ENCODE assay signal across 13 cellular contexts in genomic region chr4:9214701-9215100, GRCh38. TPM values are rescaled to one million over a fixed set of nuclear protein-coding genes. Genes with fewer than 3 reads are reported as not detected.
DNase-seq lines count a peak whose midpoint lies in the region; ATAC-seq and TF ChIP-seq lines count a peak whose summit lies in the region.
"Not testable (repeated sequence)": the region's sequence is repeated elsewhere in the genome, so short reads cannot be mapped to it uniquely, and the experiment has no call there.
"Had no signal": no experiment of that assay in that cellular context is flagged by ENCODE, and none has a peak within 500 bp of the region (broad histone marks: within the 10 kb centered on the region; RNA-seq: fewer than 3 reads in every experiment).

No MANE protein-coding gene starts in this region.

- not testable (repeated sequence) for H3K27me3 Mint-ChIP-seq in activated CD4-positive, alpha-beta T cell treated with anti-CD3 and anti-CD28 coated beads for 36 hours; activated T-helper 1 cell treated with anti-CD3 and anti-CD28 coated beads, Interleukin-12 subunit alpha, Interleukin-12 subunit beta, Interleukin-2, Interleukin-4 antibody, amounts not matched to agents 30 ng/mL and 10 ng/mL and 1 ng/mL, durations not matched to agents 14 hours and 24 hours and 36 hours (ENCODE audit: insufficient read depth); osteocyte (ENCODE audit: unreplicated experiment)

- not testable (repeated sequence) for H3K4me3 Mint-ChIP-seq in activated CD4-positive, alpha-beta T cell treated with anti-CD3 and anti-CD28 coated beads for 36 hours; activated T-helper 1 cell treated with anti-CD3 and anti-CD28 coated beads, Interleukin-12 subunit alpha, Interleukin-12 subunit beta, Interleukin-2, Interleukin-4 antibody, amounts not matched to agents 30 ng/mL and 10 ng/mL and 1 ng/mL, durations not matched to agents 14 hours and 24 hours and 36 hours; osteocyte (ENCODE audit: unreplicated experiment)

- H3K4me1 Mint-ChIP-seq in activated CD4-positive, alpha-beta T cell treated with anti-CD3 and anti-CD28 coated beads for 36 hours; activated T-helper 1 cell treated with anti-CD3 and anti-CD28 coated beads, Interleukin-12 subunit alpha, Interleukin-12 subunit beta, Interleukin-2, Interleukin-4 antibody, amounts not matched to agents 30 ng/mL and 10 ng/mL and 1 ng/mL, durations not matched to agents 14 hours and 24 hours and 36 hours (ENCODE audit: low read depth); osteocyte (ENCODE audit: unreplicated experiment): not testable (repeated sequence)

- CTCF ChIA-PET in activated CD4-positive, alpha-beta T cell treated with anti-CD3 and anti-CD28 coated beads for 36 hours (lab: Charles Lee) = not testable (repeated sequence)

- DNase-seq in activated CD4-positive, alpha-beta T cell treated with anti-CD3 and anti-CD28 coated beads for 36 hours = peak; percentile 2
- DNase-seq in activated T-helper 1 cell treated with anti-CD3 and anti-CD28 coated beads, Interleukin-12 subunit alpha, Interleukin-12 subunit beta, Interleukin-2, Interleukin-4 antibody, amounts not matched to agents 30 ng/mL and 10 ng/mL and 1 ng/mL, durations not matched to agents 14 hours and 24 hours and 36 hours (ENCODE audit: low spot score) = peak; percentile 0
- DNase-seq in Right ventricle myocardium superior = peak; percentile 29
- DNase-seq in right cardiac atrium = peak; percentile 0 to 25 (median 18)
- DNase-seq in right lobe of liver = peak in 2 of 3 donors; percentile 7 to 17
- DNase-seq in osteocyte (ENCODE audit: extremely low spot score, unreplicated experiment) = peak; percentile 2
- DNase-seq in spleen = peak; percentile 41
- DNase-seq in aorta = peak; percentile 17 to 52

- not testable (repeated sequence) for TF ChIP-seq CTCF in right lobe of liver (IDR thresholded peaks at IDR 0.05); osteocyte (IDR thresholded peaks at IDR 0.05); spleen (IDR thresholded peaks at IDR 0.05 in 8 of 11, conservative IDR thresholded peaks at IDR 0.05 in 3 of 11)

- H3K27ac ChIP-seq in right cardiac atrium (ENCODE audit: low read length); right lobe of liver; spleen; aorta (ENCODE audit: low read depth in 1 of 2, low read length in 2 of 2): not testable (repeated sequence)

- H3K4me3 ChIP-seq in right cardiac atrium (ENCODE audit: low read length); right lobe of liver; spleen; aorta (ENCODE audit: low read length in 2 of 2): not testable (repeated sequence)

- not testable (repeated sequence) for H3K36me3 Mint-ChIP-seq in activated CD4-positive, alpha-beta T cell treated with anti-CD3 and anti-CD28 coated beads for 36 hours (ENCODE audit: low read depth); activated T-helper 1 cell treated with anti-CD3 and anti-CD28 coated beads, Interleukin-12 subunit alpha, Interleukin-12 subunit beta, Interleukin-2, Interleukin-4 antibody, amounts not matched to agents 30 ng/mL and 10 ng/mL and 1 ng/mL, durations not matched to agents 14 hours and 24 hours and 36 hours (ENCODE audit: low read depth); osteocyte (ENCODE audit: unreplicated experiment)

- not testable (repeated sequence) for H3K4me1 ChIP-seq in right cardiac atrium (ENCODE audit: control insufficient read depth, insufficient read depth, low read length); right lobe of liver; spleen; aorta (ENCODE audit: control insufficient read depth in 1 of 2, insufficient read depth in 2 of 2, low read length in 2 of 2)

- intact Hi-C loops in activated CD4-positive, alpha-beta T cell treated with anti-CD3 and anti-CD28 coated beads for 36 hours (cut with DNase I, micrococcal nuclease); activated T-helper 1 cell treated with anti-CD3 and anti-CD28 coated beads, Interleukin-12 subunit alpha, Interleukin-12 subunit beta, Interleukin-2, Interleukin-4 antibody, amounts not matched to agents 30 ng/mL and 10 ng/mL and 1 ng/mL, durations not matched to agents 14 hours and 24 hours and 36 hours (cut with micrococcal nuclease); Right ventricle myocardium superior (cut with DNase I); right cardiac atrium (cut with DNase I); right lobe of liver (cut with DNase I); spleen (cut with DNase I; ENCODE audit: low total_unique reads); aorta (cut with DNase I): not testable (repeated sequence)

- ATAC-seq in activated CD4-positive, alpha-beta T cell treated with anti-CD3 and anti-CD28 coated beads for 36 hours; Right ventricle myocardium superior (ENCODE audit: poor library complexity); right cardiac atrium; right lobe of liver; aorta (ENCODE audit: low FRiP score): not testable (repeated sequence)

- not testable (repeated sequence) for H3K9me3 ChIP-seq in right cardiac atrium (ENCODE audit: control insufficient read depth, low read length); right lobe of liver; spleen; aorta (ENCODE audit: control insufficient read depth, low read length)

- H3K9me3 Mint-ChIP-seq in activated CD4-positive, alpha-beta T cell treated with anti-CD3 and anti-CD28 coated beads for 36 hours (ENCODE audit: low read depth); activated T-helper 1 cell treated with anti-CD3 and anti-CD28 coated beads, Interleukin-12 subunit alpha, Interleukin-12 subunit beta, Interleukin-2, Interleukin-4 antibody, amounts not matched to agents 30 ng/mL and 10 ng/mL and 1 ng/mL, durations not matched to agents 14 hours and 24 hours and 36 hours; osteocyte (ENCODE audit: unreplicated experiment): not testable (repeated sequence)

- not testable (repeated sequence) for H3K27ac Mint-ChIP-seq in activated CD4-positive, alpha-beta T cell treated with anti-CD3 and anti-CD28 coated beads for 36 hours; activated T-helper 1 cell treated with anti-CD3 and anti-CD28 coated beads, Interleukin-12 subunit alpha, Interleukin-12 subunit beta, Interleukin-2, Interleukin-4 antibody, amounts not matched to agents 30 ng/mL and 10 ng/mL and 1 ng/mL, durations not matched to agents 14 hours and 24 hours and 36 hours; osteocyte (ENCODE audit: unreplicated experiment)

- 83% methylated on average over 11 of the region's 14 CpGs for WGBS in right cardiac atrium
- 64% methylated on average over 13 of the region's 14 CpGs for WGBS in right lobe of liver (ENCODE audit: insufficient coverage, low coverage, low lambda C conversion rate, missing lambda C conversion rate)
- WGBS in spleen, 5 donors = 78 to 86% (median 81%) methylated on average over 9 to 11 of the region's 14 CpGs
- 70 to 83% methylated on average over 8 to 11 of the region's 14 CpGs for WGBS in aorta, 2 donors

- not testable (repeated sequence) for TF ChIP-seq POLR2A in right lobe of liver (IDR thresholded peaks at IDR 0.05); spleen (IDR thresholded peaks at IDR 0.05)

- H3K36me3 ChIP-seq in right lobe of liver; spleen; aorta (ENCODE audit: control insufficient read depth in 1 of 2, insufficient read depth in 2 of 2, low read length in 1 of 2): not testable (repeated sequence)

- POLR2A ChIA-PET in activated CD4-positive, alpha-beta T cell treated with anti-CD3 and anti-CD28 coated beads for 36 hours (lab: Charles Lee) = not testable (repeated sequence)

- H3K27me3 ChIP-seq in right cardiac atrium (ENCODE audit: control insufficient read depth, insufficient read depth); right lobe of liver; spleen (replicated peaks in 1 of 7); aorta (ENCODE audit: control insufficient read depth in 1 of 2, insufficient read depth in 2 of 2, low read length in 1 of 2): not testable (repeated sequence)

RNA-seq across cellular contexts. Expression of gene USP17L11, which starts 0.5 kb away (rescaled TPM):
- total RNA-seq in activated CD4-positive, alpha-beta T cell treated with anti-CD3 and anti-CD28 coated beads for 36 hours = under 1 TPM; 0.11 to 0.16 TPM
- not detected in 2 replicates for total RNA-seq in activated T-helper 1 cell treated with anti-CD3 and anti-CD28 coated beads, Interleukin-12 subunit alpha, Interleukin-12 subunit beta, Interleukin-2, Interleukin-4 antibody, amounts not matched to agents 30 ng/mL and 10 ng/mL and 1 ng/mL, durations not matched to agents 14 hours and 24 hours and 36 hours
- not detected for total RNA-seq in Right ventricle myocardium superior
- not detected for total RNA-seq in right cardiac atrium
- polyA plus RNA-seq in right cardiac atrium = not detected
- not detected for total RNA-seq in right lobe of liver
- total RNA-seq in osteocyte = not detected in 2 replicates
- not detected for total RNA-seq in spleen
- not detected for polyA plus RNA-seq in spleen
- total RNA-seq in aorta = not detected
- polyA plus RNA-seq in aorta = not detected
- total RNA-seq: CD8-positive, alpha-beta T cell; GM23338; H7 had no signal
- polyA plus RNA-seq: A549, AG04450, GM23338 had no signal

RNA-seq across cellular contexts. Expression of gene USP17L10, which starts 4.2 kb away (rescaled TPM):
- not detected for total RNA-seq in activated CD4-positive, alpha-beta T cell treated with anti-CD3 and anti-CD28 coated beads for 36 hours
- not detected in 2 replicates for total RNA-seq in activated T-helper 1 cell treated with anti-CD3 and anti-CD28 coated beads, Interleukin-12 subunit alpha, Interleukin-12 subunit beta, Interleukin-2, Interleukin-4 antibody, amounts not matched to agents 30 ng/mL and 10 ng/mL and 1 ng/mL, durations not matched to agents 14 hours and 24 hours and 36 hours
- not detected for total RNA-seq in Right ventricle myocardium superior
- total RNA-seq in right cardiac atrium = not detected
- not detected for polyA plus RNA-seq in right cardiac atrium
- total RNA-seq in right lobe of liver = not detected
- not detected in 2 replicates for total RNA-seq in osteocyte
- not detected for total RNA-seq in spleen
- polyA plus RNA-seq in spleen = not detected
- not detected for total RNA-seq in aorta
- polyA plus RNA-seq in aorta = not detected
- total RNA-seq: CD8-positive, alpha-beta T cell; GM23338; H7 had no signal
- polyA plus RNA-seq: A549, AG04450, GM23338 had no signal

RNA-seq across cellular contexts. Expression of gene USP17L12, which starts 5.3 kb away (rescaled TPM):
- total RNA-seq in activated CD4-positive, alpha-beta T cell treated with anti-CD3 and anti-CD28 coated beads for 36 hours = not detected
- total RNA-seq in activated T-helper 1 cell treated with anti-CD3 and anti-CD28 coated beads, Interleukin-12 subunit alpha, Interleukin-12 subunit beta, Interleukin-2, Interleukin-4 antibody, amounts not matched to agents 30 ng/mL and 10 ng/mL and 1 ng/mL, durations not matched to agents 14 hours and 24 hours and 36 hours = not detected in 2 replicates
- total RNA-seq in Right ventricle myocardium superior (not detected), right cardiac atrium (not detected), right lobe of liver (not detected), osteocyte (not detected in 2 replicates), spleen (not detected), aorta (not detected)
- polyA plus RNA-seq in right cardiac atrium (not detected), spleen (not detected), aorta (not detected)
- total RNA-seq: CD8-positive, alpha-beta T cell; GM23338; H7 had no signal
- polyA plus RNA-seq: A549, AG04450, GM23338 had no signal

RNA-seq across cellular contexts. Expression of gene USP17L13, which starts 10.0 kb away (rescaled TPM):
- total RNA-seq in activated CD4-positive, alpha-beta T cell treated with anti-CD3 and anti-CD28 coated beads for 36 hours = not detected
- total RNA-seq in activated T-helper 1 cell treated with anti-CD3 and anti-CD28 coated beads, Interleukin-12 subunit alpha, Interleukin-12 subunit beta, Interleukin-2, Interleukin-4 antibody, amounts not matched to agents 30 ng/mL and 10 ng/mL and 1 ng/mL, durations not matched to agents 14 hours and 24 hours and 36 hours = not detected in 2 replicates
- total RNA-seq in Right ventricle myocardium superior (not detected), right cardiac atrium (not detected), right lobe of liver (not detected), osteocyte (not detected in 2 replicates), spleen (not detected), aorta (not detected)
- polyA plus RNA-seq in right cardiac atrium (not detected), spleen (not detected), aorta (not detected)
- total RNA-seq: CD8-positive, alpha-beta T cell; GM23338; H7 had no signal
- polyA plus RNA-seq: A549, AG04450, GM23338 had no signal

RNA-seq across cellular contexts. Expression of gene USP17L15, which starts 19.5 kb away (rescaled TPM):
- total RNA-seq in activated CD4-positive, alpha-beta T cell treated with anti-CD3 and anti-CD28 coated beads for 36 hours = not detected
- not detected in 2 replicates for total RNA-seq in activated T-helper 1 cell treated with anti-CD3 and anti-CD28 coated beads, Interleukin-12 subunit alpha, Interleukin-12 subunit beta, Interleukin-2, Interleukin-4 antibody, amounts not matched to agents 30 ng/mL and 10 ng/mL and 1 ng/mL, durations not matched to agents 14 hours and 24 hours and 36 hours
- total RNA-seq in Right ventricle myocardium superior = not detected
- not detected for total RNA-seq in right cardiac atrium
- polyA plus RNA-seq in right cardiac atrium = not detected
- total RNA-seq in right lobe of liver = not detected
- total RNA-seq in osteocyte = not detected in 2 replicates
- total RNA-seq in spleen = not detected
- polyA plus RNA-seq in spleen = not detected
- not detected for total RNA-seq in aorta
- polyA plus RNA-seq in aorta = not detected
- total RNA-seq: CD8-positive, alpha-beta T cell; GM23338; H7 had no signal
- polyA plus RNA-seq: A549, AG04450, GM23338 had no signal
